ENCODE assay signal across 17 cellular contexts in genomic region chr13:73168993-73169401, GRCh38.
DNase-seq lines count a peak whose midpoint lies in the region; ATAC-seq and TF ChIP-seq lines count a peak whose summit lies in the region.
"Had no signal": no experiment of that assay in that cellular context is flagged by ENCODE, and none has a peak within 500 bp of the region (broad histone marks: within the 10 kb centered on the region; RNA-seq: fewer than 3 reads in every experiment).

No MANE protein-coding gene starts in this region.

- no peak for TF ChIP-seq POLR2A in transverse colon (IDR thresholded peaks at IDR 0.05)

- H3K4me3 ChIP-seq in HUES48 (ENCODE audit: low read depth, low read length) = no peak overlapping the region
- H3K4me3 ChIP-seq in astrocyte of the spinal cord (ENCODE audit: low read depth, low read length) = no peak overlapping the region
- H3K4me3 ChIP-seq in transverse colon = no peak overlapping the region
- H3K4me3 ChIP-seq: vagina had no signal

- peak; percentile 16 for DNase-seq in astrocyte of the spinal cord (ENCODE audit: low read depth, low spot score)
- DNase-seq in left colon = peak in 1 of 2 donors; percentile 45
- DNase-seq in transverse colon = peak; percentile 21
- no peak for DNase-seq in stimulated activated CD4-positive, alpha-beta T cell treated with anti-CD3 and anti-CD28 coated beads, Interleukin-12 subunit alpha, Interleukin-12 subunit beta, amount 100 ng/mL, for 4 hours
- no peak for DNase-seq in NCI-H1436 treated with DMSO at 0.1 percent for 48 hours (lab: John Stamatoyannopoulos, UW)
- no peak for DNase-seq in AG08396 (ENCODE audit: low spot score)
- DNase-seq: activated gamma-delta T cell; GDM1; GOT3; naive thymus-derived CD4-positive, alpha-beta T cell; NCI-H187; right cardiac atrium; SHP77; stimulated activated CD4-positive, alpha-beta T cell treated with anti-CD3 and anti-CD28 coated beads, Interleukin-4, amount 100 ng/mL, for 4 hours had no signal

- H3K4me1 ChIP-seq in HUES48 (ENCODE audit: control insufficient read depth, insufficient read depth, low read length) (peaks cover 21% of the 10 kb centered on the region), transverse colon (peaks cover 6 to 62% (median 34%) of the 10 kb centered on the region in 4 donors)

- peak; percentile 19 for ATAC-seq in left colon
- ATAC-seq: naive thymus-derived CD4-positive, alpha-beta T cell; right cardiac atrium had no signal

- intact Hi-C loops in left colon (cut with DNase I, micrococcal nuclease) (no loop called here), transverse colon (cut with DNase I; ENCODE audit: low total_unique reads) (no loop called here)

- WGBS in transverse colon (ENCODE audit: low coverage in 1 of 2), 2 donors = 40 to 60% methylated on average over 1 to 8 of the region's 8 CpGs

- no peaks in the 10 kb centered on the region for H3K27me3 ChIP-seq in HUES48 (ENCODE audit: control insufficient read depth, insufficient read depth, low read length)
- no peaks in the 10 kb centered on the region for H3K27me3 ChIP-seq in transverse colon
- H3K27me3 ChIP-seq: vagina had no signal

- H3K9ac ChIP-seq in HUES48 (ENCODE audit: low read depth, low read length) = no peak overlapping the region; the same call in 1 of the 2 replicates
- H3K9ac ChIP-seq: KMS-11 had no signal

- H3K27ac ChIP-seq in HUES48 (ENCODE audit: low read depth, low read length) (peak overlapping the region; percentile 9), transverse colon (peak overlapping the region; percentile 78 to 82 (median 80))
- H3K27ac ChIP-seq: KMS-11, vagina had no signal

- H3K9me3 ChIP-seq in HUES48 (ENCODE audit: control insufficient read depth, insufficient read depth, low read length) (no peaks in the 10 kb centered on the region), transverse colon (no peaks in the 10 kb centered on the region)
- H3K9me3 ChIP-seq: vagina had no signal

- no peaks in the 10 kb centered on the region for H3K36me3 ChIP-seq in HUES48 (ENCODE audit: control insufficient read depth, insufficient read depth, low read length)
- H3K36me3 ChIP-seq in transverse colon = no peaks in the 10 kb centered on the region
- H3K36me3 ChIP-seq: vagina had no signal

- TF ChIP-seq CTCF in astrocyte of the spinal cord (IDR thresholded peaks at IDR 0.05; ENCODE audit: low read depth, low read length) (no peak), transverse colon (IDR thresholded peaks at IDR 0.05) (no peak)

- in situ Hi-C loops in astrocyte of the spinal cord (cut with HindIII; ENCODE audit: low sequenced_read_pairs) = no loop called here
- in situ Hi-C loops in transverse colon (cut with MboI; ENCODE audit: low pct_ligation_motif_present in 1 of 4, low pct_unique_long_range_greater_than_20kb in 1 of 4, low sequenced_read_pairs in 3 of 4) = no loop called here

- TF ChIP-seq EP300 in transverse colon (IDR thresholded peaks at IDR 0.05; ENCODE audit: low read depth) = no peak

Comparison
In these comparisons a context has a peak if more than half of its experiments do, and no peak if none do; other contexts are left out.
1. DNase-seq: peak in astrocyte of the spinal cord (single experiment) and transverse colon (single experiment); none in stimulated activated CD4-positive, alpha-beta T cell treated with anti-CD3 and anti-CD28 coated beads, Interleukin-12 subunit alpha, Interleukin-12 subunit beta, amount 100 ng/mL, for 4 hours (single experiment), NCI-H1436 treated with DMSO at 0.1 percent for 48 hours (single experiment) and AG08396 (single experiment).